ENCODE assay signal across 1 cellular context in genomic region chr2:202149953-202150352, GRCh38.
TF ChIP-seq lines count a peak whose summit lies in the region.

No MANE protein-coding gene starts in this region.

TF ChIP-seq in HepG2, 621 proteins besides CTCF, POLR2A, EP300 and RAD21 (continued from another document):
- TF ChIP-seq AHDC1 (CRISPR knock-in tag; IDR thresholded peaks at IDR 0.05; ENCODE audit: borderline replicate concordance) (no peak), ZSCAN25 (CRISPR knock-in tag; IDR thresholded peaks at IDR 0.05) (no peak), HDAC6 (IDR thresholded peaks at IDR 0.05; ENCODE audit: low read depth, low read length) (no peak), HOXA5 (CRISPR knock-in tag; IDR thresholded peaks at IDR 0.05) (no peak), MIXL1 (CRISPR knock-in tag; IDR thresholded peaks at IDR 0.05) (no peak), ZNF776 (CRISPR knock-in tag; IDR thresholded peaks at IDR 0.05) (no peak), PHF8 (CRISPR knock-in tag; IDR thresholded peaks at IDR 0.05) (no peak), ZNF781 (CRISPR knock-in tag; IDR thresholded peaks at IDR 0.05; ENCODE audit: borderline replicate concordance, not compliant biosample characterization) (no peak), ZNF800 (CRISPR knock-in tag; IDR thresholded peaks at IDR 0.05) (no peak), ATM (IDR thresholded peaks at IDR 0.05; ENCODE audit: borderline replicate concordance) (no peak), ZBTB14 (CRISPR knock-in tag; IDR thresholded peaks at IDR 0.05) (no peak), RNF219 (CRISPR knock-in tag; IDR thresholded peaks at IDR 0.05) (no peak)
- TF ChIP-seq, protein P1, sequence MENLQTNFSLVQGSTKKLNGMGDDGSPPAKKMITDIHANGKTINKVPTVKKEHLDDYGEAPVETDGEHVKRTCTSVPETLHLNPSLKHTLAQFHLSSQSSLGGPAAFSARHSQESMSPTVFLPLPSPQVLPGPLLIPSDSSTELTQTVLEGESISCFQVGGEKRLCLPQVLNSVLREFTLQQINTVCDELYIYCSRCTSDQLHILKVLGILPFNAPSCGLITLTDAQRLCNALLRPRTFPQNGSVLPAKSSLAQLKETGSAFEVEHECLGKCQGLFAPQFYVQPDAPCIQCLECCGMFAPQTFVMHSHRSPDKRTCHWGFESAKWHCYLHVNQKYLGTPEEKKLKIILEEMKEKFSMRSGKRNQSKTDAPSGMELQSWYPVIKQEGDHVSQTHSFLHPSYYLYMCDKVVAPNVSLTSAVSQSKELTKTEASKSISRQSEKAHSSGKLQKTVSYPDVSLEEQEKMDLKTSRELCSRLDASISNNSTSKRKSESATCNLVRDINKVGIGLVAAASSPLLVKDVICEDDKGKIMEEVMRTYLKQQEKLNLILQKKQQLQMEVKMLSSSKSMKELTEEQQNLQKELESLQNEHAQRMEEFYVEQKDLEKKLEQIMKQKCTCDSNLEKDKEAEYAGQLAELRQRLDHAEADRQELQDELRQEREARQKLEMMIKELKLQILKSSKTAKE (CRISPR knock-in tag; IDR thresholded peaks at IDR 0.05; ENCODE audit: borderline replicate concordance): no peak
